ENCODE assay signal across 21 cellular contexts in the genomic region with DNA sequence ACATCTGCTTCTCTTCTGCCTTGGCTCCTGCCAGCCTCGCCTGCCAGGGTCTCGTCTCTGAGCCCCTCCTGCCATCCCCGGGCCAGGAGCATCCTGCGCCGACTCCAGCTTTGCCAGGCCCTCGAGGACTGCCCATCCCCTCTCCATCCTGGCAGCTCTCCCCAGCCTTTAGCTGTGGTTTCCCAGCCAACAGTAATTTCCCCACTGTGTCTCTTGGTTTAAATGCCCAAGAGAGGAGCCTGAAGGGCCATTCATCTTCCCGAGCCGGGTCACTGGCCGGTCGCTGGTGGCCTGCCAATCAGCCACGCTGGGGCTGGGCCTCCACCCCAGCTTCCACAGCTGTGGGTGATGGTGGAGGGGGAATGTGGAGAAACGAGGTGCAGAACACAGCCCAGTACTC. TPM values are rescaled to one million over a fixed set of nuclear protein-coding genes. Genes with fewer than 3 reads are reported as not detected.
DNase-seq lines count a peak whose midpoint lies in the region; ATAC-seq and TF ChIP-seq lines count a peak whose summit lies in the region.
"Had no signal": no experiment of that assay in that cellular context is flagged by ENCODE, and none has a peak within 500 bp of the region (broad histone marks: within the 10 kb centered on the region; RNA-seq: fewer than 3 reads in every experiment).

No MANE protein-coding gene starts in this region.

- no peaks in the 10 kb centered on the region for H3K9me3 ChIP-seq in left ventricle myocardium inferior (replicated peaks)
- H3K9me3 ChIP-seq in fibroblast of lung (ENCODE audit: control insufficient read depth, insufficient read depth, low read depth, low read length) = no peaks in the 10 kb centered on the region
- no peaks in the 10 kb centered on the region for H3K9me3 ChIP-seq in vagina
- H3K9me3 ChIP-seq: upper lobe of left lung had no signal

- H2AFZ ChIP-seq in fibroblast of lung (ENCODE audit: low read length) = no peak overlapping the region
- H2AFZ ChIP-seq: parathyroid adenoma had no signal

- peak overlapping the region; percentile 50 for H3K27ac Mint-ChIP-seq in neural crest cell (ENCODE audit: unreplicated experiment)
- H3K27ac Mint-ChIP-seq: activated CD4-positive, alpha-beta memory T cell treated with anti-CD3 and anti-CD28 coated beads for 36 hours; CD4-positive, alpha-beta memory T cell; stimulated activated memory B cell treated with anti-CD40 and anti-IgM and Interleukin-4, amounts not matched to agents 10 μg/mL and 1 μg/mL and 100 μg/mL, for 72 hours had no signal

- H3K36me3 ChIP-seq in left ventricle myocardium inferior (no peaks in the 10 kb centered on the region), fibroblast of lung (ENCODE audit: control insufficient read depth, insufficient read depth, low read length) (peaks cover 26% of the 10 kb centered on the region), vagina (peaks cover 0 to 10% of the 10 kb centered on the region in 2 donors)

- H3K4me3 Mint-ChIP-seq in neural crest cell = no peak overlapping the region
- H3K4me3 Mint-ChIP-seq: activated CD4-positive, alpha-beta memory T cell treated with anti-CD3 and anti-CD28 coated beads for 36 hours; CD4-positive, alpha-beta memory T cell; stimulated activated memory B cell treated with anti-CD40 and anti-IgM and Interleukin-4, amounts not matched to agents 10 μg/mL and 1 μg/mL and 100 μg/mL, for 72 hours had no signal

- no peak overlapping the region for H3K27ac ChIP-seq in left ventricle myocardium inferior (replicated peaks)
- H3K27ac ChIP-seq in fibroblast of lung (ENCODE audit: insufficient read depth, low read length) = no peak overlapping the region
- peak overlapping the region; percentile 22 for H3K27ac ChIP-seq in vagina
- H3K27ac ChIP-seq: parathyroid adenoma, upper lobe of left lung, VCaP had no signal

- no peak overlapping the region for H3K9ac ChIP-seq in fibroblast of lung (ENCODE audit: insufficient read depth, low read length)
- H3K9ac ChIP-seq: parathyroid adenoma had no signal

- H3K79me2 ChIP-seq in fibroblast of lung (ENCODE audit: control insufficient read depth, insufficient read depth, low read length) = no peaks in the 10 kb centered on the region
- H3K79me2 ChIP-seq: parathyroid adenoma had no signal

- H4K20me1 ChIP-seq in fibroblast of lung (ENCODE audit: control insufficient read depth, extremely low read depth, insufficient read depth, low read length) = no peaks in the 10 kb centered on the region

- H3K4me2 ChIP-seq in fibroblast of lung (ENCODE audit: extremely low read depth, insufficient read depth, low read length) = no peak overlapping the region

- H3K4me3 ChIP-seq in left ventricle myocardium inferior = no peak overlapping the region
- H3K4me3 ChIP-seq in fibroblast of lung (replicated peaks in 1 of 4; ENCODE audit: control extremely low read depth in 1 of 4, insufficient read depth in 1 of 4, low read depth in 3 of 4, low read length in 4 of 4) = no peak overlapping the region
- H3K4me3 ChIP-seq in vagina = no peak overlapping the region
- H3K4me3 ChIP-seq: upper lobe of left lung had no signal

- no peaks in the 10 kb centered on the region for H3K36me3 Mint-ChIP-seq in neural crest cell (ENCODE audit: low read depth)
- H3K36me3 Mint-ChIP-seq: activated CD4-positive, alpha-beta memory T cell treated with anti-CD3 and anti-CD28 coated beads for 36 hours; stimulated activated memory B cell treated with anti-CD40 and anti-IgM and Interleukin-4, amounts not matched to agents 10 μg/mL and 1 μg/mL and 100 μg/mL, for 72 hours had no signal

- H3K27me3 ChIP-seq in left ventricle myocardium inferior (ENCODE audit: low read depth) (no peaks in the 10 kb centered on the region), fibroblast of lung (ENCODE audit: control insufficient read depth, insufficient read depth, low read length) (no peaks in the 10 kb centered on the region), vagina (no peaks in the 10 kb centered on the region)
- H3K27me3 ChIP-seq: upper lobe of left lung had no signal

- TF ChIP-seq POLR2A in vagina (IDR thresholded peaks at IDR 0.05) = no peak

- peaks cover 9% of the 10 kb centered on the region for H3K4me1 Mint-ChIP-seq in neural crest cell
- H3K4me1 Mint-ChIP-seq: stimulated activated memory B cell treated with anti-CD40 and anti-IgM and Interleukin-4, amounts not matched to agents 10 μg/mL and 1 μg/mL and 100 μg/mL, for 72 hours had no signal

- H3K4me1 ChIP-seq in left ventricle myocardium inferior (peaks cover 9% of the 10 kb centered on the region), fibroblast of lung (ENCODE audit: control insufficient read depth, extremely low read depth, insufficient read depth, low read length) (no peaks in the 10 kb centered on the region), vagina (peaks cover 22% of the 10 kb centered on the region)
- H3K4me1 ChIP-seq: upper lobe of left lung had no signal

- DNase-seq in Right ventricle myocardium inferior (ENCODE audit: missing footprints) (peak; percentile 60), left ventricle myocardium inferior (no peak), fibroblast of lung (ENCODE audit: low read depth in 2 of 2) (peak; percentile 54 to 59), neural crest cell (ENCODE audit: low read depth, low spot score) (no peak), vagina (ENCODE audit: extremely low spot score in 2 of 2) (no peak), glomerular visceral epithelial cell (ENCODE audit: extremely low spot score) (no peak)
- DNase-seq: activated CD4-positive, alpha-beta memory T cell treated with anti-CD3 and anti-CD28 coated beads for 36 hours; CD4-positive, alpha-beta memory T cell; cerebellar nuclear complex; DMS79 treated with DMSO at 0.1 percent for 48 hours; HCEC 1CT; left colon; NCI-H146; NCI-H2227 treated with DMSO at 0.1 percent for 48 hours; T-helper 1 cell had no signal

- TF ChIP-seq CTCF in left ventricle myocardium inferior (IDR thresholded peaks at IDR 0.05; ENCODE audit: borderline replicate concordance) (no peak), fibroblast of lung (conservative IDR thresholded peaks at IDR 0.05 in 1 of 2, IDR thresholded peaks at IDR 0.05 in 1 of 2; ENCODE audit: low read depth in 1 of 2, low read length in 2 of 2) (no peak), neural crest cell (conservative IDR thresholded peaks at IDR 0.05) (no peak), vagina (IDR thresholded peaks at IDR 0.05) (no peak)

- ATAC-seq in Right ventricle myocardium inferior (peak; percentile 23), GM21737 (IDR thresholded peaks at IDR 0.05; ENCODE audit: unreplicated experiment) (no peak), HG02798 (IDR thresholded peaks at IDR 0.05; ENCODE audit: poor library complexity, unreplicated experiment) (no peak)
- ATAC-seq: left colon; stimulated activated memory B cell treated with anti-CD40 and anti-IgM and Interleukin-4, amounts not matched to agents 10 μg/mL and 1 μg/mL and 100 μg/mL, for 72 hours had no signal

- H3K27me3 Mint-ChIP-seq in neural crest cell (ENCODE audit: low read depth) = no peaks in the 10 kb centered on the region
- H3K27me3 Mint-ChIP-seq: activated CD4-positive, alpha-beta memory T cell treated with anti-CD3 and anti-CD28 coated beads for 36 hours; CD4-positive, alpha-beta memory T cell; stimulated activated memory B cell treated with anti-CD40 and anti-IgM and Interleukin-4, amounts not matched to agents 10 μg/mL and 1 μg/mL and 100 μg/mL, for 72 hours had no signal

- intact Hi-C loops in Right ventricle myocardium inferior (cut with DNase I) = loop anchor here (10.0 kb wide), 1 partner anchor 730 kb away; no protein-coding TSS in a partner anchor
- intact Hi-C loops in left ventricle myocardium inferior (cut with micrococcal nuclease) = no loop called here
- intact Hi-C loops in vagina (cut with DNase I) = no loop called here

- no peaks in the 10 kb centered on the region for H3K9me3 Mint-ChIP-seq in neural crest cell
- H3K9me3 Mint-ChIP-seq: activated CD4-positive, alpha-beta memory T cell treated with anti-CD3 and anti-CD28 coated beads for 36 hours; CD4-positive, alpha-beta memory T cell; stimulated activated memory B cell treated with anti-CD40 and anti-IgM and Interleukin-4, amounts not matched to agents 10 μg/mL and 1 μg/mL and 100 μg/mL, for 72 hours had no signal

RNA-seq across cellular contexts. Expression of a gene that starts 47.8 kb away (rescaled TPM):
- total RNA-seq in Right ventricle myocardium inferior (33.8 TPM), left ventricle myocardium inferior (22.8 TPM), fibroblast of lung (164 and 246 TPM in 2 replicates), neural crest cell (28.2 and 30.7 TPM in 2 replicates), vagina (89.4 TPM)
- polyA plus RNA-seq in fibroblast of lung = 48.2 and 98.7 TPM in 2 replicates
- 116 and 244 TPM in 2 replicates for polyA plus RNA-seq in fibroblast of lung (2012)
- 101 and 208 TPM in 2 replicates for polyA minus RNA-seq in fibroblast of lung (ENCODE audit: low replicate concordance)

Comparison
In these comparisons a context has a peak if more than half of its experiments do, and no peak if none do; other contexts are left out.
1. DNase-seq: peak in Right ventricle myocardium inferior (single experiment) and fibroblast of lung (2 of 2); none in left ventricle myocardium inferior (single experiment), neural crest cell (single experiment), vagina (0 of 2) and glomerular visceral epithelial cell (single experiment).